In genomic region chr4:132269303-132269990, GRCh38 we compare ENCODE assay signal across 16 cellular contexts.
DNase-seq lines count a peak whose midpoint lies in the region; ATAC-seq and TF ChIP-seq lines count a peak whose summit lies in the region.
"Had no signal": no experiment of that assay in that cellular context is flagged by ENCODE, and none has a peak within 500 bp of the region (broad histone marks: within the 10 kb centered on the region; RNA-seq: fewer than 3 reads in every experiment).

No MANE protein-coding gene starts in this region.

- H3K9me3 Mint-ChIP-seq in WTC11 (peaks cover 8% of the 10 kb centered on the region), progenitor cell of endocrine pancreas (ENCODE audit: low read depth) (peaks cover 2% of the 10 kb centered on the region)
- H3K9me3 Mint-ChIP-seq: CD4-positive, alpha-beta T cell had no signal

- H3K79me2 ChIP-seq in Karpas-422 (ENCODE audit: low read length): no peaks in the 10 kb centered on the region

- H4K20me1 ChIP-seq in BLaER1: no peaks in the 10 kb centered on the region
- no peaks in the 10 kb centered on the region for H4K20me1 ChIP-seq in Karpas-422 (ENCODE audit: insufficient read depth, low read depth, low read length)

- H3K4me2 ChIP-seq in BLaER1: peak overlapping the region; percentile 89
- H3K4me2 ChIP-seq in Karpas-422 (ENCODE audit: low read depth, low read length, poor library complexity, severe bottlenecking): no peak overlapping the region

- H3K27ac Mint-ChIP-seq in WTC11: no peak overlapping the region
- H3K27ac Mint-ChIP-seq in progenitor cell of endocrine pancreas: no peak overlapping the region
- H3K27ac Mint-ChIP-seq: CD4-positive, alpha-beta T cell; IgD-negative memory B cell had no signal

- POLR2A ChIA-PET in WTC11 (lab: Charles Lee): no interaction called here

- no peak for TF ChIP-seq CTCF in WTC11 (IDR thresholded peaks at IDR 0.05)
- TF ChIP-seq CTCF in progenitor cell of endocrine pancreas (IDR thresholded peaks at IDR 0.05; ENCODE audit: unreplicated experiment): no peak

- H3K4me1 ChIP-seq in BLaER1 (peaks cover 47% of the 10 kb centered on the region), Karpas-422 (ENCODE audit: low read length) (peaks cover 13% of the 10 kb centered on the region)

- CTCF ChIA-PET in WTC11 (lab: Charles Lee): no interaction called here

- H3K4me3 Mint-ChIP-seq in WTC11 (no peak overlapping the region), progenitor cell of endocrine pancreas (ENCODE audit: low read depth) (no peak overlapping the region)
- H3K4me3 Mint-ChIP-seq: CD4-positive, alpha-beta T cell; IgD-negative memory B cell had no signal

- peaks cover 13% of the 10 kb centered on the region for H3K36me3 ChIP-seq in BLaER1
- H3K36me3 ChIP-seq in Karpas-422 (ENCODE audit: insufficient read depth, low read length): no peaks in the 10 kb centered on the region

- peak overlapping the region; percentile 95 for H3K27ac ChIP-seq in BLaER1
- H3K27ac ChIP-seq in Karpas-422 (ENCODE audit: low read length): no peak overlapping the region
- H3K27ac ChIP-seq: 22Rv1 had no signal

- DNase-seq in Karpas-422: no peak
- no peak for DNase-seq in WTC11 (ENCODE audit: low spot score)
- DNase-seq in iPS-NIHi7 (ENCODE audit: extremely low spot score): peak; percentile 12
- DNase-seq in progenitor cell of endocrine pancreas (ENCODE audit: low spot score, unreplicated experiment): no peak
- no peak for DNase-seq in activated effector memory CD4-positive, alpha-beta T cell treated with anti-CD3 and anti-CD28 coated beads, Interleukin-2, amount 50 U/mL, for 16 hours
- DNase-seq: C1 segment of cervical spinal cord; Calu3; CD4-positive, alpha-beta T cell; DMS79; EL; GDM1 had no signal

- no peaks in the 10 kb centered on the region for H3K9me2 ChIP-seq in Karpas-422 (replicated peaks; ENCODE audit: insufficient read depth, low read length)

- H3K4me3 ChIP-seq in BLaER1 (peak overlapping the region; percentile 70), Karpas-422 (ENCODE audit: low read length) (no peak overlapping the region)

- H3K9ac ChIP-seq in BLaER1 (peak overlapping the region; percentile 25; the same call in 1 of the 2 replicates), Karpas-422 (ENCODE audit: low read length) (no peak overlapping the region)

- ATAC-seq in WTC11 (peak; percentile 26; the same call in 1 of the 2 replicates), HG02870 (IDR thresholded peaks at IDR 0.05; ENCODE audit: unreplicated experiment) (no peak), HG03159 (IDR thresholded peaks at IDR 0.05; ENCODE audit: unreplicated experiment) (no peak)

- peak overlapping the region; percentile 60 for H2AFZ ChIP-seq in Karpas-422 (ENCODE audit: low read length)

- no peaks in the 10 kb centered on the region for H3K4me1 Mint-ChIP-seq in WTC11
- no peaks in the 10 kb centered on the region for H3K4me1 Mint-ChIP-seq in progenitor cell of endocrine pancreas (ENCODE audit: low read depth)
- H3K4me1 Mint-ChIP-seq: IgD-negative memory B cell had no signal

- H3K27me3 Mint-ChIP-seq in WTC11 (ENCODE audit: low read depth) (no peaks in the 10 kb centered on the region), progenitor cell of endocrine pancreas (no peaks in the 10 kb centered on the region)
- H3K27me3 Mint-ChIP-seq: CD4-positive, alpha-beta T cell; IgD-negative memory B cell had no signal

- H3K27me3 ChIP-seq in BLaER1 (no peaks in the 10 kb centered on the region), Karpas-422 (ENCODE audit: low read length) (no peaks in the 10 kb centered on the region)

- peaks cover 10% of the 10 kb centered on the region; the same call in 1 of the 2 replicates for H3K9me3 ChIP-seq in BLaER1
- H3K9me3 ChIP-seq in Karpas-422 (ENCODE audit: low read length): peaks cover 7% of the 10 kb centered on the region; the same call in 1 of the 2 replicates

- H3K36me3 Mint-ChIP-seq in WTC11: peaks cover 5% of the 10 kb centered on the region
- no peaks in the 10 kb centered on the region for H3K36me3 Mint-ChIP-seq in progenitor cell of endocrine pancreas (ENCODE audit: insufficient read depth)
- H3K36me3 Mint-ChIP-seq: IgD-negative memory B cell had no signal

TF ChIP-seq in WTC11, 78 proteins besides CTCF, POLR2A, EP300 and RAD21 (continues in another document):
- TF ChIP-seq AR (CRISPR knock-in tag; IDR thresholded peaks at IDR 0.05): no peak
- no peak for TF ChIP-seq SMAD4 (CRISPR knock-in tag; IDR thresholded peaks at IDR 0.05)
- TF ChIP-seq ZNF281 (CRISPR knock-in tag; IDR thresholded peaks at IDR 0.05): no peak
- no peak for TF ChIP-seq ARID4B (CRISPR knock-in tag; IDR thresholded peaks at IDR 0.05; ENCODE audit: borderline replicate concordance)
- no peak for TF ChIP-seq TCF7 (CRISPR knock-in tag; IDR thresholded peaks at IDR 0.05; ENCODE audit: low read depth)
